In genomic region chr1:83960669-83961277, GRCh38 we compare ENCODE assay signal across 2 cellular contexts.
TF ChIP-seq lines count a peak whose summit lies in the region.

No MANE protein-coding gene starts in this region.

TF ChIP-seq in SK-N-SH, 30 proteins besides CTCF, POLR2A, EP300 and RAD21 (continued from another document):
- TF ChIP-seq PBX3 (IDR thresholded peaks at IDR 0.05), result no peak
- no peak for TF ChIP-seq NRF1 (IDR thresholded peaks at IDR 0.05; ENCODE audit: low read depth, low read length)
- TF ChIP-seq YY1 (IDR thresholded peaks at IDR 0.05; ENCODE audit: low read depth), result no peak
- no peak for TF ChIP-seq EZH2phosphoT487 (IDR thresholded peaks at IDR 0.05; ENCODE audit: borderline replicate concordance, low read depth)
- no peak for TF ChIP-seq RFX5 (IDR thresholded peaks at IDR 0.05; ENCODE audit: low read length)
- no peak for TF ChIP-seq GATA2 (CRISPR knock-in tag; IDR thresholded peaks at IDR 0.05)
- no peak for TF ChIP-seq IRF3 (IDR thresholded peaks at IDR 0.05; ENCODE audit: low read depth, low read length)
- TF ChIP-seq RCOR1 (IDR thresholded peaks at IDR 0.05; ENCODE audit: low read length), result no peak
- no peak for TF ChIP-seq USF1 (IDR thresholded peaks at IDR 0.05; ENCODE audit: borderline replicate concordance, low read depth)
- no peak for TF ChIP-seq FOXJ3 (CRISPR knock-in tag; IDR thresholded peaks at IDR 0.05)
- TF ChIP-seq GABPA (IDR thresholded peaks at IDR 0.05; ENCODE audit: low read depth), result no peak
- TF ChIP-seq MAX (IDR thresholded peaks at IDR 0.05; ENCODE audit: low read depth), result no peak
- no peak for TF ChIP-seq POLR2AphosphoS5 (IDR thresholded peaks at IDR 0.05; ENCODE audit: low read depth, low read length)
- TF ChIP-seq ELF1 (IDR thresholded peaks at IDR 0.05), result no peak
- TF ChIP-seq SIN3A (IDR thresholded peaks at IDR 0.05; ENCODE audit: borderline replicate concordance, low read depth, low read length), result no peak

TF ChIP-seq in SK-N-SH treated with all-trans-retinoic acid at 6 μM for 48 hours, 23 proteins besides CTCF, POLR2A, EP300 and RAD21:
- TF ChIP-seq TSHZ2 (CRISPR knock-in tag; IDR thresholded peaks at IDR 0.05) (no peak), SNAI2 (CRISPR knock-in tag; IDR thresholded peaks at IDR 0.05) (no peak), TCF4 (CRISPR knock-in tag; IDR thresholded peaks at IDR 0.05; ENCODE audit: borderline replicate concordance) (no peak), ZC3H10 (CRISPR knock-in tag; IDR thresholded peaks at IDR 0.05) (no peak), ESRRG (CRISPR knock-in tag; IDR thresholded peaks at IDR 0.05) (no peak), PPARA (CRISPR knock-in tag; IDR thresholded peaks at IDR 0.05; ENCODE audit: borderline replicate concordance) (no peak), ZFP3 (CRISPR knock-in tag; IDR thresholded peaks at IDR 0.05) (no peak), ZNF8 (CRISPR knock-in tag; IDR thresholded peaks at IDR 0.05) (no peak), PATZ1 (CRISPR knock-in tag; IDR thresholded peaks at IDR 0.05; ENCODE audit: borderline replicate concordance) (no peak), ZNF70 (CRISPR knock-in tag; IDR thresholded peaks at IDR 0.05) (no peak), ZFP30 (CRISPR knock-in tag; IDR thresholded peaks at IDR 0.05) (no peak), ZNF565 (CRISPR knock-in tag; conservative IDR thresholded peaks at IDR 0.05; ENCODE audit: low read depth) (no peak), CSRNP3 (CRISPR knock-in tag; IDR thresholded peaks at IDR 0.05) (no peak)
TF ChIP-seq in SK-N-SH treated with all-trans-retinoic acid at 6 μM for 48 hours: peak in this region for 0.
